Comparison of ENCODE assay signal across 23 cellular contexts in genomic region chr18:67661555-67661954, GRCh38.
"Had no signal": no experiment of that assay in that cellular context is flagged by ENCODE, and none has a peak within 500 bp of the region (broad histone marks: within the 10 kb centered on the region; RNA-seq: fewer than 3 reads in every experiment).

No MANE protein-coding gene starts in this region.

- H3K9me3 ChIP-seq: esophagus squamous epithelium, gastrocnemius medialis, heart right ventricle, left lung had no signal

- H3K36me3 ChIP-seq: esophagus squamous epithelium, gastrocnemius medialis, heart right ventricle, left lung had no signal

- H3K27ac ChIP-seq: coronary artery, dorsolateral prefrontal cortex, epithelial cell of prostate, esophagus squamous epithelium, gastrocnemius medialis, heart right ventricle, left lung had no signal

- H3K4me3 ChIP-seq: coronary artery, dorsolateral prefrontal cortex, esophagus squamous epithelium, gastrocnemius medialis, heart right ventricle, left lung, lung had no signal

- ATAC-seq: esophagus mucosa; gastrocnemius medialis; heart right ventricle; left cardiac atrium; left lung; left ventricle myocardium superior; naive thymus-derived CD4-positive, alpha-beta T cell had no signal

- DNase-seq: dermis blood vessel endothelial cell; dorsolateral prefrontal cortex; effector CD4-positive, alpha-beta T cell; effector memory CD4-positive, alpha-beta T cell; erythroblast; esophagus squamous epithelium; foreskin melanocyte; gastrocnemius medialis; glutamatergic neuron; head of caudate nucleus; heart right ventricle; hippocampal formation; left cardiac atrium; left lung; left ventricle myocardium superior; mammary epithelial cell; mesendoderm; midbrain; naive thymus-derived CD4-positive, alpha-beta T cell had no signal

- H3K27me3 ChIP-seq: dorsolateral prefrontal cortex, esophagus squamous epithelium, gastrocnemius medialis, heart right ventricle, left lung had no signal

- H3K4me1 ChIP-seq: esophagus squamous epithelium, gastrocnemius medialis, heart right ventricle, left lung had no signal
